ENCODE assay signal across 18 cellular contexts in genomic region chr9:23005061-23005690, GRCh38.
DNase-seq lines count a peak whose midpoint lies in the region; ATAC-seq and TF ChIP-seq lines count a peak whose summit lies in the region.
"Had no signal": no experiment of that assay in that cellular context is flagged by ENCODE, and none has a peak within 500 bp of the region (broad histone marks: within the 10 kb centered on the region; RNA-seq: fewer than 3 reads in every experiment).

No MANE protein-coding gene starts in this region.

- CTCF ChIA-PET in activated CD4-positive, alpha-beta memory T cell treated with anti-CD3 and anti-CD28 coated beads for 36 hours (lab: Charles Lee), result no interaction called here

- in situ Hi-C loops in astrocyte of the spinal cord (cut with HindIII; ENCODE audit: low sequenced_read_pairs), result no loop called here

- no peaks in the 10 kb centered on the region for H3K4me1 Mint-ChIP-seq in activated CD4-positive, alpha-beta memory T cell treated with anti-CD3 and anti-CD28 coated beads for 36 hours (ENCODE audit: low read depth)
- H3K4me1 Mint-ChIP-seq: activated T-helper 17 cell treated with anti-CD3 and anti-CD28 coated beads, Interleukin-2, amount 50 U/mL, for 72 hours had no signal

- no peak overlapping the region for H3K4me3 Mint-ChIP-seq in activated CD4-positive, alpha-beta memory T cell treated with anti-CD3 and anti-CD28 coated beads for 36 hours
- H3K4me3 Mint-ChIP-seq: activated T-helper 17 cell treated with anti-CD3 and anti-CD28 coated beads, Interleukin-2, amount 50 U/mL, for 72 hours; H9 had no signal

- DNase-seq in Ammon's horn (ENCODE audit: low spot score) (peak; percentile 69), NCI-H1436 treated with DMSO at 0.1 percent for 48 hours (lab: John Stamatoyannopoulos, UW) (peak; percentile 67), astrocyte of the spinal cord (ENCODE audit: low read depth, low spot score) (peak; percentile 24), inferior parietal cortex (ENCODE audit: extremely low spot score) (peak; percentile 59)
- no peak for DNase-seq in activated CD4-positive, alpha-beta memory T cell treated with anti-CD3 and anti-CD28 coated beads for 36 hours
- DNase-seq in stimulated activated CD4-positive, alpha-beta T cell treated with anti-CD3 and anti-CD28 coated beads, Interleukin-1b, Interleukin-23, amount 100 ng/mL, for 48 hours, result no peak
- DNase-seq: activated CD4-positive, CD25-positive, alpha-beta regulatory T cell; foreskin melanocyte; GDM1; H9; left ventricle myocardium superior; NCI-H345; T-helper 2 cell had no signal

- H3K4me3 ChIP-seq in astrocyte of the spinal cord (ENCODE audit: low read depth, low read length), result no peak overlapping the region
- H3K4me3 ChIP-seq: SJSA1, thoracic aorta had no signal

- no peak for TF ChIP-seq CTCF in astrocyte of the spinal cord (IDR thresholded peaks at IDR 0.05; ENCODE audit: low read depth, low read length)

- peaks cover 5% of the 10 kb centered on the region for H3K9me3 Mint-ChIP-seq in activated CD4-positive, alpha-beta memory T cell treated with anti-CD3 and anti-CD28 coated beads for 36 hours
- H3K9me3 Mint-ChIP-seq: H9 had no signal

- POLR2A ChIA-PET in activated CD4-positive, alpha-beta memory T cell treated with anti-CD3 and anti-CD28 coated beads for 36 hours (lab: Charles Lee), result no interaction called here

- H3K36me3 Mint-ChIP-seq in activated CD4-positive, alpha-beta memory T cell treated with anti-CD3 and anti-CD28 coated beads for 36 hours, result no peaks in the 10 kb centered on the region

- no peaks in the 10 kb centered on the region for H3K27me3 Mint-ChIP-seq in activated CD4-positive, alpha-beta memory T cell treated with anti-CD3 and anti-CD28 coated beads for 36 hours
- H3K27me3 Mint-ChIP-seq: activated T-helper 17 cell treated with anti-CD3 and anti-CD28 coated beads, Interleukin-2, amount 50 U/mL, for 72 hours had no signal

- no peak overlapping the region for H3K27ac Mint-ChIP-seq in activated CD4-positive, alpha-beta memory T cell treated with anti-CD3 and anti-CD28 coated beads for 36 hours
- H3K27ac Mint-ChIP-seq: activated T-helper 17 cell treated with anti-CD3 and anti-CD28 coated beads, Interleukin-2, amount 50 U/mL, for 72 hours; H9 had no signal

- ATAC-seq in GM18907 (IDR thresholded peaks at IDR 0.05; ENCODE audit: unreplicated experiment) (no peak), GM18517 (IDR thresholded peaks at IDR 0.05; ENCODE audit: unreplicated experiment) (no peak)
- ATAC-seq: activated T-helper 17 cell treated with anti-CD3 and anti-CD28 coated beads, Interleukin-2, amount 50 U/mL, for 72 hours; left ventricle myocardium superior had no signal

- intact Hi-C loops in activated CD4-positive, alpha-beta memory T cell treated with anti-CD3 and anti-CD28 coated beads for 36 hours (cut with micrococcal nuclease), result no loop called here

Comparison
In these comparisons a context has a peak if more than half of its experiments do, and no peak if none do; other contexts are left out.
1. DNase-seq: peak in Ammon's horn (single experiment), NCI-H1436 treated with DMSO at 0.1 percent for 48 hours (single experiment), astrocyte of the spinal cord (single experiment) and inferior parietal cortex (single experiment); none in activated CD4-positive, alpha-beta memory T cell treated with anti-CD3 and anti-CD28 coated beads for 36 hours (single experiment) and stimulated activated CD4-positive, alpha-beta T cell treated with anti-CD3 and anti-CD28 coated beads, Interleukin-1b, Interleukin-23, amount 100 ng/mL, for 48 hours (single experiment).